ENCODE assay signal across 1 cellular context in genomic region chr20:63273635-63274380, GRCh38.
TF ChIP-seq lines count a peak whose summit lies in the region.

No MANE protein-coding gene starts in this region.

TF ChIP-seq in HepG2, 621 proteins besides CTCF, POLR2A, EP300 and RAD21 (continues in another document):
- TF ChIP-seq ZNF597 (CRISPR knock-in tag; IDR thresholded peaks at IDR 0.05) (no peak), ZNF224 (CRISPR knock-in tag; IDR thresholded peaks at IDR 0.05) (no peak), ZNF235 (CRISPR knock-in tag; IDR thresholded peaks at IDR 0.05; ENCODE audit: borderline replicate concordance) (peak; percentile 47; the same call in 1 of the 2 replicates), MTERF4 (CRISPR knock-in tag; IDR thresholded peaks at IDR 0.05) (peak; percentile 65; the same call in 1 of the 2 replicates), ZNF230 (CRISPR knock-in tag; IDR thresholded peaks at IDR 0.05) (no peak), ZSCAN25 (CRISPR knock-in tag; IDR thresholded peaks at IDR 0.05) (0 out of 2 replicates have a peak, but pooled peaks have one; percentile 28), TRAFD1 (CRISPR knock-in tag; IDR thresholded peaks at IDR 0.05; ENCODE audit: borderline replicate concordance) (no peak), MLX (CRISPR knock-in tag; IDR thresholded peaks at IDR 0.05) (peak; percentile 13; the same call in 1 of the 2 replicates), ZBTB3 (CRISPR knock-in tag; IDR thresholded peaks at IDR 0.05; ENCODE audit: borderline replicate concordance, low read depth) (no peak), POLR2G (IDR thresholded peaks at IDR 0.05; ENCODE audit: low read depth, low read length) (no peak), NR0B2 (CRISPR knock-in tag; IDR thresholded peaks at IDR 0.05) (peak; percentile 71; the same call in 1 of the 2 replicates), ZNF317 (CRISPR knock-in tag; IDR thresholded peaks at IDR 0.05) (peak; percentile 73; the same call in 1 of the 2 replicates), AGO2 (optimal IDR thresholded peaks at IDR 0.05; ENCODE audit: low read depth, low read length) (no peak), PCBP2 (optimal IDR thresholded peaks at IDR 0.05; ENCODE audit: low read depth, low read length, poor library complexity, severe bottlenecking) (no peak), ARID4A (CRISPR knock-in tag; IDR thresholded peaks at IDR 0.05; ENCODE audit: borderline replicate concordance) (peak; percentile 38; the same call in 1 of the 2 replicates), TRIM22 (IDR thresholded peaks at IDR 0.05) (no peak), ELF4 (CRISPR knock-in tag; IDR thresholded peaks at IDR 0.05; ENCODE audit: borderline replicate concordance) (no peak), ZNF562 (CRISPR knock-in tag; IDR thresholded peaks at IDR 0.05; ENCODE audit: borderline replicate concordance) (no peak), ATF3 (CRISPR knock-in tag; IDR thresholded peaks at IDR 0.05) (peak; percentile 85), SAP130 (CRISPR knock-in tag; IDR thresholded peaks at IDR 0.05; ENCODE audit: low read depth) (peak; percentile 89), NR2F2 (IDR thresholded peaks at IDR 0.05; ENCODE audit: borderline replicate concordance, low read depth) (no peak), ZNF687 (CRISPR knock-in tag; IDR thresholded peaks at IDR 0.05) (peak; percentile 71), IRF2 (CRISPR knock-in tag; IDR thresholded peaks at IDR 0.05) (peak; percentile 22; the same call in 1 of the 2 replicates), ZNF207 (IDR thresholded peaks at IDR 0.05; ENCODE audit: borderline replicate concordance) (no peak), ZNF44 (CRISPR knock-in tag; IDR thresholded peaks at IDR 0.05) (0 out of 2 replicates have a peak, but pooled peaks have one; percentile 59), PAXIP1 (CRISPR knock-in tag; conservative IDR thresholded peaks at IDR 0.05) (0 out of 2 replicates have a peak, but pooled peaks have one; percentile 11), ATAD3A (CRISPR knock-in tag; IDR thresholded peaks at IDR 0.05) (0 out of 2 replicates have a peak, but pooled peaks have one; percentile 71), XRCC5 (optimal IDR thresholded peaks at IDR 0.05; ENCODE audit: low read length) (peak; percentile 53), ZNF740 (CRISPR knock-in tag; IDR thresholded peaks at IDR 0.05) (peak; percentile 40)
